8 cellular contexts compared by ENCODE assay signal in the genomic region with DNA sequence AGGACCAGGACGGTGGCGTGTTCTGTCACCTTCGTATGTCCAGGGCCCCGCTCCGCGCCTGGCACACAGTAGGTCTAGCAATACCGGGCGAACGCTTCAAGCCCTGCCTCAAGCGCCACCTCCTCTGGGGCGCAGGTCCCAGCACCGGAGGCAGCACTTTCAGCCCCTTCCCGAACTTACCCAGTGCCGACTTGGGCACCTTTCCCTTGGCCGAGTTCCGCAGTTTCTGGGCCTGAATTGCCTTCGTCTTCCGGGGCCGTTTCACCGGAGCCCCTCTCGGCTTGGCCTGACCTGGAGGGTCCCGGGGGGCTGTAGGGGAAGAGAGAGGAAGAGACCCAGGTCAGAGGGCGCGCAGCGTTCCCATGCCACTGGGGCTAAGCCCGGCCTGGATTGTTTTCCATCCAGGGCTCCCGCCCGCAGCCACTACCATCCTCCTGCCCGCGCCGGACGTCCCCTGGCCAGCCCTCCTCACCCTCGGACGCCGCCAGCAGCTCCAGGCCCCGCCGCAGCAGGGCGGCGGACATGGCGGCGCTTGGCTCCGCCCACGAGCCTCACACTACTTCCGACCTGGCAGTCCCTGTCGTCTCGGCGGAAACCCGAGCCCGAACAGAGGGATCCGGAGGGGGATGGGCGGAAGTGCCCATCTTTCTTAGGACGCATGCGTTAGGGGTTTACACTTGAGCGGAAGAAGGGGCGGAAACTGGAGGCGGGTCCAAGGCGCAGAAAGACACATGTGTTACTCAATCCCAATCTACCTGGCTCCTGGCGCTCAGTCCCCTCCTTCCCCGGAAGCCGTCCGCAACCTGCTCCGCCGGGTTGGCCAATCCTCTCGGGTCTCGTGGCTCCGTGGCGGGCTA. TPM values are rescaled to one million over a fixed set of nuclear protein-coding genes. Genes with fewer than 3 reads are reported as not detected.
A peak's percentile ranks its signal among the peaks of the same experiment; 100 is the strongest.
DNase-seq lines count a peak whose midpoint lies in the region; FAIRE-seq and TF ChIP-seq lines count a peak whose summit lies in the region.

A gene with protein sequence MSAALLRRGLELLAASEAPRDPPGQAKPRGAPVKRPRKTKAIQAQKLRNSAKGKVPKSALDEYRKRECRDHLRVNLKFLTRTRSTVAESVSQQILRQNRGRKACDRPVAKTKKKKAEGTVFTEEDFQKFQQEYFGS (minus strand): TSS at position 534 of the 857 bp plus-strand sequence. CDS start 10 bp downstream, at position 524.

- H2AFZ ChIP-seq in neuronal stem cell (ENCODE audit: low read length), result peak within 1 kb of the TSS; percentile 90

- peak; percentile 81 for TF ChIP-seq POLR2A in NB4 (IDR thresholded peaks at IDR 0.05; ENCODE audit: extremely low read depth, insufficient read length)

- H3K27me3 ChIP-seq in neuronal stem cell (ENCODE audit: control insufficient read depth in 3 of 3, insufficient read depth in 3 of 3, low read depth in 1 of 3, low read length in 3 of 3), result no peaks in the 10 kb centered on the region

- no peak for TF ChIP-seq CTCF in HFF-Myc (IDR thresholded peaks at IDR 0.05; ENCODE audit: low read depth, low read length, missing control alignments)
- no peak for TF ChIP-seq CTCF in NB4 (IDR thresholded peaks at IDR 0.05; ENCODE audit: low read depth, low read length)
- TF ChIP-seq CTCF in subcutaneous adipose tissue (IDR thresholded peaks at IDR 0.05; ENCODE audit: low read depth), result no peak

- H2AK5ac ChIP-seq in neuronal stem cell (ENCODE audit: low read depth, low read length), result no peak within 1 kb of the TSS

- H3K4me1 ChIP-seq in neuronal stem cell (ENCODE audit: control insufficient read depth in 2 of 2, insufficient read depth in 1 of 2, low read depth in 1 of 2, low read length in 2 of 2), result peaks cover 12 to 33% of the 10 kb centered on the region in 2 donors

- no CpG with 5 or more reads among the region's 67 CpGs for WGBS in neuronal stem cell (ENCODE audit: extremely low coverage in 2 of 2, insufficient read length in 2 of 2, insufficient replicate concordance in 1 of 2), 2 donors

- peak; percentile 64 for FAIRE-seq in frontal cortex (lab: Jason Lieb, UNC)

- peak within 1 kb of the TSS; percentile 90 for H3K4me2 ChIP-seq in neuronal stem cell (ENCODE audit: insufficient read depth, low read length, poor library complexity, severe bottlenecking)

- peaks cover 34% of the 10 kb centered on the region for H3K36me3 Mint-ChIP-seq in activated naive CD4-positive, alpha-beta T cell treated with anti-CD3 and anti-CD28 coated beads, Interleukin-2, amount 10 ng/mL, durations not matched to agents 7 days and 5 days

- DNase-seq in GM03348 (ENCODE audit: low spot score) (peak; percentile 96), HFF-Myc (ENCODE audit: extremely low read depth, low read depth) (peak; percentile 99), NB4 (ENCODE audit: low read depth) (peak; percentile 99), SK-N-MC (ENCODE audit: low read depth, low spot score) (peak; percentile 98), frontal cortex (ENCODE audit: low spot score in 2 of 2) (peak; percentile 95 to 97), neuronal stem cell (ENCODE audit: low spot score) (peak; percentile 99)
- peak; percentile 100 for DNase-seq in activated naive CD4-positive, alpha-beta T cell treated with anti-CD3 and anti-CD28 coated beads, Interleukin-2, amount 10 ng/mL, durations not matched to agents 7 days and 5 days

- no peaks in the 10 kb centered on the region for H3K9me3 Mint-ChIP-seq in activated naive CD4-positive, alpha-beta T cell treated with anti-CD3 and anti-CD28 coated beads, Interleukin-2, amount 10 ng/mL, durations not matched to agents 7 days and 5 days

- peak within 1 kb of the TSS; percentile 70 for H3K27ac ChIP-seq in SK-N-MC
- peak within 1 kb of the TSS; percentile 42 for H3K27ac ChIP-seq in neuronal stem cell (replicated peaks; ENCODE audit: low read length)

- peak within 1 kb of the TSS; percentile 82 for H2BK5ac ChIP-seq in neuronal stem cell (ENCODE audit: low read length)

- peak within 1 kb of the TSS; percentile 95 for H3K9ac ChIP-seq in SK-N-MC (ENCODE audit: insufficient read length)
- H3K9ac ChIP-seq in neuronal stem cell (ENCODE audit: low read depth, low read length, poor library complexity), result peak within 1 kb of the TSS; percentile 94

- H3K4me3 ChIP-seq in HFF-Myc (replicated peaks; ENCODE audit: low read depth, low read length), result peak within 1 kb of the TSS; percentile 100
- H3K4me3 ChIP-seq in NB4 (ENCODE audit: low read depth, low read length), result peak within 1 kb of the TSS; percentile 91
- H3K4me3 ChIP-seq in SK-N-MC, result peak within 1 kb of the TSS; percentile 87
- H3K4me3 ChIP-seq in neuronal stem cell (ENCODE audit: low read length in 2 of 2), result peak within 1 kb of the TSS; percentile 84

- peak within 1 kb of the TSS; percentile 98 for H3K4me3 Mint-ChIP-seq in activated naive CD4-positive, alpha-beta T cell treated with anti-CD3 and anti-CD28 coated beads, Interleukin-2, amount 10 ng/mL, durations not matched to agents 7 days and 5 days

- H3K79me1 ChIP-seq in neuronal stem cell (ENCODE audit: low read depth, low read length), result peaks cover 14% of the 10 kb centered on the region

- H3K18ac ChIP-seq in neuronal stem cell (ENCODE audit: low read length), result peak within 1 kb of the TSS; percentile 98

- H3K27ac Mint-ChIP-seq in activated naive CD4-positive, alpha-beta T cell treated with anti-CD3 and anti-CD28 coated beads, Interleukin-2, amount 10 ng/mL, durations not matched to agents 7 days and 5 days, result peak within 1 kb of the TSS; percentile 93

- no peaks in the 10 kb centered on the region for H3K27me3 Mint-ChIP-seq in activated naive CD4-positive, alpha-beta T cell treated with anti-CD3 and anti-CD28 coated beads, Interleukin-2, amount 10 ng/mL, durations not matched to agents 7 days and 5 days

- H3K4ac ChIP-seq in neuronal stem cell (ENCODE audit: low read length), result no peak within 1 kb of the TSS

- H2BK12ac ChIP-seq in neuronal stem cell (ENCODE audit: low read length), result no peak within 1 kb of the TSS

- H3K4me1 Mint-ChIP-seq in activated naive CD4-positive, alpha-beta T cell treated with anti-CD3 and anti-CD28 coated beads, Interleukin-2, amount 10 ng/mL, durations not matched to agents 7 days and 5 days, result peaks cover 64% of the 10 kb centered on the region

- no peak within 1 kb of the TSS for H2BK120ac ChIP-seq in neuronal stem cell (ENCODE audit: low read depth, low read length)

- H3K9me3 ChIP-seq in SK-N-MC (ENCODE audit: low read depth, low read length) (no peaks in the 10 kb centered on the region), neuronal stem cell (replicated peaks in 1 of 2; ENCODE audit: control insufficient read depth in 2 of 2, insufficient read depth in 1 of 2, low read depth in 1 of 2, low read length in 2 of 2) (no peaks in the 10 kb centered on the region)

- H4K8ac ChIP-seq in neuronal stem cell (ENCODE audit: low read depth, low read length), result no peak within 1 kb of the TSS

- H4K91ac ChIP-seq in neuronal stem cell (ENCODE audit: low read depth, low read length, poor library complexity), result no peak within 1 kb of the TSS

- CTCF ChIA-PET in activated naive CD4-positive, alpha-beta T cell treated with anti-CD3 and anti-CD28 coated beads, Interleukin-2, amount 10 ng/mL, durations not matched to agents 7 days and 5 days (lab: Charles Lee), result interaction anchor here (1.6 to 7.0 kb wide), 4 partner anchors 16 to 216 kb away, joined by 5 to 216 read pairs (median 38); no protein-coding TSS in a partner anchor

- H3K14ac ChIP-seq in neuronal stem cell (ENCODE audit: low read length), result no peak within 1 kb of the TSS

- peak within 1 kb of the TSS; percentile 79 for H2BK15ac ChIP-seq in neuronal stem cell (ENCODE audit: low read length)

- H3K36me3 ChIP-seq in SK-N-MC (ENCODE audit: insufficient read depth, low read length), result peaks cover 22% of the 10 kb centered on the region
- H3K36me3 ChIP-seq in neuronal stem cell (replicated peaks in 1 of 2; ENCODE audit: control insufficient read depth in 2 of 2, insufficient read depth in 2 of 2, low read length in 2 of 2), result peaks cover 16 to 41% of the 10 kb centered on the region in 2 donors

- peak within 1 kb of the TSS; percentile 94 for H3K23ac ChIP-seq in neuronal stem cell (ENCODE audit: low read depth, low read length, poor library complexity)

RNA-seq across cellular contexts. Expression of the gene that starts here (rescaled TPM):
- total RNA-seq in frontal cortex (19.6 TPM), subcutaneous adipose tissue (100 to 1,000 TPM; 107 to 229 (median 159) TPM)
- 48.7 TPM for polyA plus RNA-seq in neuronal stem cell (2013, experiment 1 of 2)
- polyA plus RNA-seq in neuronal stem cell (2013, experiment 2 of 2), result 48.2 TPM

Comparison
In these comparisons a context has a peak if more than half of its experiments do, and no peak if none do; other contexts are left out.
1. Peak in every context shown above with its lines: DNase-seq, H3K4me3 ChIP-seq and H3K27ac ChIP-seq.